ENCODE assay signal across 14 cellular contexts in the genomic region with DNA sequence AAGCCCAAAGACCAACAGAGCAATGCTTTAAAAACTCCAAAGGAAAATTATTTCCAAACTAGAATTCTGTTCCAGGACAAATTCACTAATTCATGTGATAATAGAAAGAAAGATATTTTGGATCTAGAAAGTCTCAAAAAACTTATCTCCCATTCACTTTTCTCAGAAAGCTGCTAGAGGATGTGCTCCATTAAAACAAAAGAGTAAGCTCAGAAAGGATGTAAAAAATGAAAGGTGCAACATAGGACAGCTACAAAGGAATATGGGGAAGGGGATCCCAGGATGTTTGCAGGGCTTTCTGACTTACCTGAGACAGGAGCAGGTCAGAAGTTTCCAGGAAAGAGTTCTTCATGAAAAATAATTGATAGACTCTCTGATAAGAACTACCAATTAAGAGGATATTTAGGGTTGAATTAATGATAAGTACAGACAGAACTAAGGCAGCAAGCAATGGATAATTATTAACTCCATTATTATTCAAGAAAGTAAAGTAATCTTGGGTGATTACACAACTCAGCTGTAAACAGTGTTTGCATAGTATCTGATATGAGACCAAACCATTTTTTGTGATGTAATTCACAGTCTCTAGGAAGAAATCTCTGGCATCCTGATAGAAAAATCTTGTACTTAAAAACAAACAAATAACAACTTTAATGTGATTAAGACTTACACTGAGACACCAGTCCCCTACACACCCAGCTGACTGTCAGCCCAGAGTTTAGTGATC. TPM values are rescaled to one million over a fixed set of nuclear protein-coding genes. Genes with fewer than 3 reads are reported as not detected.
DNase-seq lines count a peak whose midpoint lies in the region; TF ChIP-seq lines count a peak whose summit lies in the region.
"Had no signal": no experiment of that assay in that cellular context is flagged by ENCODE, and none has a peak within 500 bp of the region (broad histone marks: within the 10 kb centered on the region; RNA-seq: fewer than 3 reads in every experiment).

No MANE protein-coding gene starts in this region.

- H2BK15ac ChIP-seq in mesenchymal stem cell (ENCODE audit: low read depth, poor library complexity, severe bottlenecking): no peak overlapping the region

- H3K79me1 ChIP-seq in mesenchymal stem cell (replicated peaks; ENCODE audit: low read length, poor library complexity, severe bottlenecking): no peaks in the 10 kb centered on the region

- H2AFZ ChIP-seq in mesenchymal stem cell (ENCODE audit: low read depth, low read length): no peak overlapping the region

- H3K4me3 ChIP-seq in adipocyte (ENCODE audit: low read length): no peak overlapping the region
- H3K4me3 ChIP-seq in mesenchymal stem cell (ENCODE audit: insufficient read depth in 1 of 2, low read depth in 1 of 2, low read length in 2 of 2): no peak overlapping the region
- no peak overlapping the region for H3K4me3 ChIP-seq in tibial nerve
- H3K4me3 ChIP-seq: A549, BLaER1, GM12878 had no signal

- H3K27ac ChIP-seq in mesenchymal stem cell (ENCODE audit: low read length, poor library complexity, severe bottlenecking): peak overlapping the region; percentile 96
- H3K27ac ChIP-seq in tibial nerve: no peak overlapping the region
- H3K27ac ChIP-seq: A549, BLaER1 had no signal

- H3K23ac ChIP-seq in mesenchymal stem cell (ENCODE audit: low read length in 2 of 2): no peak overlapping the region

- H2BK120ac ChIP-seq in mesenchymal stem cell (ENCODE audit: low read depth, low read length): no peak overlapping the region

- H4K91ac ChIP-seq in mesenchymal stem cell (ENCODE audit: low read length): no peak overlapping the region

- H3K9me3 ChIP-seq in adipocyte (ENCODE audit: control insufficient read depth, low read length): peaks cover 3% of the 10 kb centered on the region
- H3K9me3 ChIP-seq in mesenchymal stem cell (ENCODE audit: control insufficient read depth, low read length): peaks cover 4% of the 10 kb centered on the region
- H3K9me3 ChIP-seq in tibial nerve: peaks cover 0 to 34% (median 4%) of the 10 kb centered on the region in 4 donors

- no peak for TF ChIP-seq POLR2A in tibial nerve (IDR thresholded peaks at IDR 0.05)

- H3K4ac ChIP-seq in mesenchymal stem cell (ENCODE audit: low read depth in 1 of 2, low read length in 2 of 2): no peak overlapping the region

- no peak overlapping the region for H4K8ac ChIP-seq in mesenchymal stem cell (ENCODE audit: low read length)

- DNase-seq in adipocyte (ENCODE audit: low read depth) (peak; percentile 16), fibroblast of peridontal ligament (ENCODE audit: extremely low read depth) (peak; percentile 7), mesenchymal stem cell (no peak), COLO829 (ENCODE audit: low spot score) (no peak), tibial nerve (ENCODE audit: low spot score in 2 of 2) (no peak), SIG-M5 (lab: John Stamatoyannopoulos, UW) (no peak), Ammon's horn (ENCODE audit: low spot score) (no peak)
- DNase-seq: CD8-positive, alpha-beta memory T cell had no signal

- H3K36me3 ChIP-seq in adipocyte (ENCODE audit: control insufficient read depth, insufficient read depth, low read length, severe bottlenecking): no peaks in the 10 kb centered on the region
- peaks cover 0 to 10% of the 10 kb centered on the region in 2 experiments for H3K36me3 ChIP-seq in mesenchymal stem cell (ENCODE audit: control insufficient read depth in 1 of 2, insufficient read depth in 2 of 2, low read depth in 1 of 2, low read length in 2 of 2)
- H3K36me3 ChIP-seq in tibial nerve: peaks cover 0 to 80% (median 0%) of the 10 kb centered on the region in 3 donors

- no peak for TF ChIP-seq CTCF in tibial nerve (IDR thresholded peaks at IDR 0.05)

- H2AK5ac ChIP-seq in mesenchymal stem cell (ENCODE audit: low read length, severe bottlenecking): no peak overlapping the region

- no peak overlapping the region for H2BK12ac ChIP-seq in mesenchymal stem cell (ENCODE audit: low read length in 2 of 2)

- H3K18ac ChIP-seq in mesenchymal stem cell (ENCODE audit: low read depth in 1 of 2, low read length in 2 of 2): no peak overlapping the region

- peaks cover 13% of the 10 kb centered on the region for H3K4me1 ChIP-seq in adipocyte (ENCODE audit: control insufficient read depth, insufficient read depth, low read length)
- peaks cover 4% of the 10 kb centered on the region for H3K4me1 ChIP-seq in mesenchymal stem cell (ENCODE audit: control insufficient read depth, insufficient read depth, low read depth, low read length)
- H3K4me1 ChIP-seq in tibial nerve: no peaks in the 10 kb centered on the region
- H3K4me1 ChIP-seq: BLaER1 had no signal

- no peaks in the 10 kb centered on the region for H3K27me3 ChIP-seq in adipocyte (replicated peaks; ENCODE audit: control insufficient read depth, insufficient read depth, low read length)
- H3K27me3 ChIP-seq in mesenchymal stem cell (ENCODE audit: control insufficient read depth in 1 of 2, insufficient read depth in 1 of 2, low read length in 2 of 2): no peaks in the 10 kb centered on the region
- no peaks in the 10 kb centered on the region for H3K27me3 ChIP-seq in tibial nerve
- H3K27me3 ChIP-seq: BLaER1 had no signal

- H3K4me2 ChIP-seq in mesenchymal stem cell (ENCODE audit: low read length, poor library complexity, severe bottlenecking): no peak overlapping the region
- H3K4me2 ChIP-seq: A549, BLaER1 had no signal

- H2BK5ac ChIP-seq in mesenchymal stem cell (ENCODE audit: low read depth, low read length, poor library complexity, severe bottlenecking): no peak overlapping the region

- H3K9ac ChIP-seq in adipocyte (ENCODE audit: low read length) (no peak overlapping the region), mesenchymal stem cell (ENCODE audit: low read length) (no peak overlapping the region)
- H3K9ac ChIP-seq: BLaER1 had no signal

- no peak overlapping the region for H3K14ac ChIP-seq in mesenchymal stem cell (ENCODE audit: low read length in 2 of 2)

- TF ChIP-seq EP300 in tibial nerve (IDR thresholded peaks at IDR 0.05): no peak

RNA-seq across cellular contexts. Expression of a gene that starts 20.9 kb away (rescaled TPM):
- polyA plus RNA-seq in mesenchymal stem cell (2013, experiment 1 of 2): 0.29 TPM
- polyA plus RNA-seq in mesenchymal stem cell (2013, experiment 2 of 2): 0.37 TPM
- 1 to 10 TPM in 3 of 4 donors, under 1 TPM in 1; 0.66 to 2.7 (median 1.9) TPM for total RNA-seq in tibial nerve
- total RNA-seq: Daoy, HT1080 had no signal
- polyA plus RNA-seq: CD8-positive, alpha-beta memory T cell had no signal

RNA-seq across cellular contexts. Expression of a gene that starts 24.7 kb away (rescaled TPM):
- not detected for polyA plus RNA-seq in mesenchymal stem cell (2013, experiment 1 of 2)
- polyA plus RNA-seq in mesenchymal stem cell (2013, experiment 2 of 2): not detected
- not detected for total RNA-seq in tibial nerve
- total RNA-seq: CD8-positive, alpha-beta memory T cell; Daoy; GM12878 had no signal
- polyA plus RNA-seq: A549; AG04450; CD8-positive, alpha-beta memory T cell had no signal

RNA-seq across cellular contexts. Expression of a gene that starts 56.0 kb away (rescaled TPM):
- 47.7 TPM for polyA plus RNA-seq in mesenchymal stem cell (2013, experiment 1 of 2)
- polyA plus RNA-seq in mesenchymal stem cell (2013, experiment 2 of 2): 50.1 TPM
- 10 to 100 TPM; 25.3 to 37.1 (median 29.7) TPM for total RNA-seq in tibial nerve

RNA-seq across cellular contexts. Expression of a gene that starts 57.1 kb away (rescaled TPM):
- 71.9 TPM for polyA plus RNA-seq in mesenchymal stem cell (2013, experiment 1 of 2)
- polyA plus RNA-seq in mesenchymal stem cell (2013, experiment 2 of 2): 71.8 TPM
- 10 to 100 TPM; 28.8 to 47.4 (median 42.3) TPM for total RNA-seq in tibial nerve

Comparison
In these comparisons a context has a peak if more than half of its experiments do, and no peak if none do; other contexts are left out.
1. DNase-seq: peak in adipocyte (single experiment) and fibroblast of peridontal ligament (single experiment); none in mesenchymal stem cell (single experiment), COLO829 (single experiment), tibial nerve (0 of 2), SIG-M5 (single experiment) and Ammon's horn (single experiment).